In the genomic region with DNA sequence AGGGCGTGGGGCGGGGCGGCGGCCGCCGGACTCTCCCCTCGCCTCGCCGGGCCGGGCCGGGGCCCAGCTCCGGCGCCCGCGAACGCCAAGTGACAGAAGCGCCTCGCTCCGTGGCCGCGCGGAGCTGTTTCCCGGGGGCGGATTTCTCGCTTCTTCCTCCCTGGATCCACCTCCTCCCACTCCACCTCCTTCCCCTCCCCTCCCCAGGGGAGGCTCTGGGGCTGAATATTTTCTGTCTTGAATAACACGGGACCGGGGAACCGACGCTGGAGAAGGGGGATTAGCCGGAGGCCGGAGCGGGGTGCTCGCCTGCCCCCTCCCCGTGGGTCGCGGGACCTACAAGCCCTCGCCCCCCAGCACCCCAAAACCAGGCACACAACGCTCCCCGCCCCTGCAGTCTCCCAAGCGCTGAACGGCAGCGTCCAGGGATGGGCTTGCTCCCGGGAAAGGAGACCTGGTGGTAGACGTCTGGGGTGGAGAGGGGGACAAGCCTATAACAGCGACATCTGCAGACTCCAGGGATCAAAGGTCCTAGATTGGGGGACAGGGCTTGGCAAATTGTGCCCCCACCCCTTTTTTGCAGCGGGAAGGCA, we compare ENCODE assay signal across 8 cellular contexts. TPM values are rescaled to one million over a fixed set of nuclear protein-coding genes. Genes with fewer than 3 reads are reported as not detected.
DNase-seq lines count a peak whose midpoint lies in the region; ATAC-seq and TF ChIP-seq lines count a peak whose summit lies in the region.

Gene ARHGAP21 (minus strand): TSS at position 100 of the 593 bp plus-strand sequence. CDS start 1,988 bp downstream, outside the sequence.

- TF ChIP-seq CTCF in Caco-2 (IDR thresholded peaks at IDR 0.05; ENCODE audit: insufficient read depth in 1 of 2, low read depth in 1 of 2, low read length in 1 of 2, severe bottlenecking in 1 of 2, unreplicated experiment in 1 of 2) (no peak), brain microvascular endothelial cell (IDR thresholded peaks at IDR 0.05; ENCODE audit: low read depth, low read length, missing control alignments) (peak; percentile 19)

- POLR2A ChIA-PET in Caco-2 (lab: Charles Lee), result interaction anchor here (0.6 to 1.5 kb wide), 4 partner anchors 21 to 293 kb away, joined by 3 to 6 read pairs (median 3); partner anchors contain the start of gene THNSL1

- intact Hi-C loops in Caco-2 (cut with micrococcal nuclease; ENCODE audit: unreplicated experiment), result loop anchor here (1.0 to 5.0 kb wide), 9 partner anchors 39 to 517 kb away; partner anchors contain the start of genes ENKUR, KIAA1217, PRTFDC1 and THNSL1
- intact Hi-C loops in T-helper 1 cell treated with Interleukin-12 subunit alpha and Interleukin-12 subunit beta and Interleukin-4 antibody, amounts not matched to agents 30 ng/mL and 1 ng/mL, for 36 hours (cut with micrococcal nuclease), result loop anchor here (1.0 to 10.0 kb wide), 14 partner anchors 18 to 1711 kb away; partner anchors contain the start of genes APBB1IP, ENKUR, OTUD1 and THNSL1

- CTCF ChIA-PET in Caco-2 (lab: Charles Lee), result interaction anchor here (0.5 to 1.6 kb wide), 4 partner anchors 81 to 228 kb away, joined by 3 to 15 read pairs (median 4); no protein-coding TSS in a partner anchor

- peak within 1 kb of the TSS; percentile 85 for H3K4me3 ChIP-seq in Caco-2 (ENCODE audit: low read depth, low read length)
- peak within 1 kb of the TSS; percentile 72 for H3K4me3 ChIP-seq in brain microvascular endothelial cell (ENCODE audit: low read depth, low read length)
- peak within 1 kb of the TSS; percentile 90 for H3K4me3 ChIP-seq in iPS DF 6.9 (ENCODE audit: low read length)

- H3K27ac ChIP-seq in brain microvascular endothelial cell (peak within 1 kb of the TSS; percentile 80), iPS DF 6.9 (ENCODE audit: low read length) (no peak within 1 kb of the TSS)

- in situ Hi-C loops in brain microvascular endothelial cell (cut with HindIII; ENCODE audit: low pct_ligation_motif_present, low sequenced_read_pairs), result no loop called here

- DNase-seq in Caco-2 (peak; percentile 71 to 73), HuH-7 (ENCODE audit: low spot score) (peak; percentile 59), brain microvascular endothelial cell (peak; percentile 65), iPS DF 6.9 (ENCODE audit: low read depth, low spot score) (no peak), retina (peak; percentile 83), SKM-1 treated with dmso at 0.1 percent for 144 hours (lab: John Stamatoyannopoulos, UW; ENCODE audit: unreplicated experiment) (no peak)

- H3K4me1 ChIP-seq in Caco-2 (peaks cover 15% of the 10 kb centered on the region), iPS DF 6.9 (ENCODE audit: control insufficient read depth, insufficient read depth, low read length) (no peaks in the 10 kb centered on the region)

- H3K9me3 Mint-ChIP-seq in Caco-2 (ENCODE audit: unreplicated experiment), result no peaks in the 10 kb centered on the region

- peak within 1 kb of the TSS; percentile 88 for H3K27ac Mint-ChIP-seq in Caco-2 (ENCODE audit: unreplicated experiment)

- H3K9me3 ChIP-seq in Caco-2 (no peaks in the 10 kb centered on the region), iPS DF 6.9 (ENCODE audit: control insufficient read depth, insufficient read depth, low read length) (no peaks in the 10 kb centered on the region)

- H3K4me1 Mint-ChIP-seq in Caco-2 (ENCODE audit: low read depth, unreplicated experiment), result peaks cover 26% of the 10 kb centered on the region

- peak; percentile 4 for ATAC-seq in GM19455 (IDR thresholded peaks at IDR 0.05; ENCODE audit: unreplicated experiment)

- H3K36me3 ChIP-seq in Caco-2 (ENCODE audit: control insufficient read depth, insufficient read depth, low read length) (no peaks in the 10 kb centered on the region), brain microvascular endothelial cell (replicated peaks) (no peaks in the 10 kb centered on the region), iPS DF 6.9 (ENCODE audit: control insufficient read depth, insufficient read depth, low read length) (no peaks in the 10 kb centered on the region)

- no peaks in the 10 kb centered on the region for H3K27me3 Mint-ChIP-seq in Caco-2 (ENCODE audit: insufficient read depth, unreplicated experiment)

- H3K36me3 Mint-ChIP-seq in Caco-2 (ENCODE audit: insufficient read depth, unreplicated experiment), result peaks cover 32% of the 10 kb centered on the region

- BruUV-seq in Caco-2 (replicated peaks; lab: Mats Ljungman, UMichigan), result TSS peak; percentile 45

- H3K4me3 Mint-ChIP-seq in Caco-2 (ENCODE audit: unreplicated experiment), result no peak within 1 kb of the TSS

- WGBS in iPS DF 6.9 (ENCODE audit: insufficient coverage, insufficient read length), result no CpG with 5 or more reads among the region's 46 CpGs

- H3K27me3 ChIP-seq in Caco-2 (replicated peaks; ENCODE audit: control insufficient read depth, insufficient read depth, low read length) (no peaks in the 10 kb centered on the region), brain microvascular endothelial cell (replicated peaks) (no peaks in the 10 kb centered on the region), iPS DF 6.9 (ENCODE audit: control insufficient read depth, insufficient read depth, low read length) (peaks cover 8% of the 10 kb centered on the region; the same call in 1 of the 2 replicates)

RNA-seq across cellular contexts. Expression of gene ARHGAP21, which starts in this region (rescaled TPM):
- 99.1 and 103 TPM in 2 replicates for total RNA-seq in Caco-2 (2022)
- 40.0 and 40.8 TPM in 2 replicates for total RNA-seq in T-helper 1 cell treated with Interleukin-12 subunit alpha and Interleukin-12 subunit beta and Interleukin-4 antibody, amounts not matched to agents 30 ng/mL and 1 ng/mL, for 36 hours

Comparison
In these comparisons a context has a peak if more than half of its experiments do, and no peak if none do; other contexts are left out.
1. DNase-seq: peak in Caco-2 (2 of 2), HuH-7 (single experiment), brain microvascular endothelial cell (single experiment) and retina (single experiment); none in iPS DF 6.9 (single experiment) and SKM-1 treated with dmso at 0.1 percent for 144 hours (single experiment).
2. Peak in every context shown above with its lines, with median percentiles within 50 percentile points of each other: H3K4me3 ChIP-seq.